12 cellular contexts compared by ENCODE assay signal in genomic region chr1:117655220-117655577, GRCh38. TPM values are rescaled to one million over a fixed set of nuclear protein-coding genes. Genes with fewer than 3 reads are reported as not detected.
DNase-seq lines count a peak whose midpoint lies in the region; ATAC-seq, FAIRE-seq and TF ChIP-seq lines count a peak whose summit lies in the region.
"Had no signal": no experiment of that assay in that cellular context is flagged by ENCODE, and none has a peak within 500 bp of the region (broad histone marks: within the 10 kb centered on the region; RNA-seq: fewer than 3 reads in every experiment).

No MANE protein-coding gene starts in this region.

- no peak overlapping the region for H3K18ac ChIP-seq in trophoblast cell (ENCODE audit: low read length)

- no peaks in the 10 kb centered on the region for H3K9me3 Mint-ChIP-seq in activated CD4-positive, alpha-beta T cell treated with anti-CD3 and anti-CD28 coated beads, Interleukin-2, amount 10 ng/mL, durations not matched to agents 24 days and 14 days

- TF ChIP-seq CTCF in Panc1 (IDR thresholded peaks at IDR 0.05) (no peak), bronchial epithelial cell (IDR thresholded peaks at IDR 0.05; ENCODE audit: insufficient read depth, low read length, severe bottlenecking) (no peak)

- H3K27ac Mint-ChIP-seq in activated CD4-positive, alpha-beta T cell treated with anti-CD3 and anti-CD28 coated beads, Interleukin-2, amount 10 ng/mL, durations not matched to agents 24 days and 14 days = peak overlapping the region; percentile 77

- peaks cover 12% of the 10 kb centered on the region for H3K27me3 Mint-ChIP-seq in activated CD4-positive, alpha-beta T cell treated with anti-CD3 and anti-CD28 coated beads, Interleukin-2, amount 10 ng/mL, durations not matched to agents 24 days and 14 days

- H3K27ac ChIP-seq in Panc1 (ENCODE audit: low read length) (peak overlapping the region; percentile 93), trophoblast cell (ENCODE audit: low read depth, low read length) (no peak overlapping the region)

- no peaks in the 10 kb centered on the region for H3K36me3 Mint-ChIP-seq in activated CD4-positive, alpha-beta T cell treated with anti-CD3 and anti-CD28 coated beads, Interleukin-2, amount 10 ng/mL, durations not matched to agents 24 days and 14 days (ENCODE audit: low read depth)

- H3K4me1 ChIP-seq in Panc1 (ENCODE audit: control insufficient read depth, insufficient read depth, low read length) = peaks cover 48% of the 10 kb centered on the region
- peaks cover 6 to 7% of the 10 kb centered on the region in 2 experiments for H3K4me1 ChIP-seq in trophoblast cell (ENCODE audit: control insufficient read depth in 1 of 2, insufficient read depth in 2 of 2, low read length in 2 of 2)

- no peak overlapping the region for H2BK12ac ChIP-seq in trophoblast cell (ENCODE audit: low read length)

- H3K4me1 Mint-ChIP-seq in activated CD4-positive, alpha-beta T cell treated with anti-CD3 and anti-CD28 coated beads, Interleukin-2, amount 10 ng/mL, durations not matched to agents 24 days and 14 days = peaks cover 84% of the 10 kb centered on the region

- no peak overlapping the region for H2AFZ ChIP-seq in trophoblast cell (ENCODE audit: insufficient read depth, low read length, poor library complexity)

- intact Hi-C loops in activated CD4-positive, alpha-beta T cell treated with anti-CD3 and anti-CD28 coated beads, Interleukin-2, amount 10 ng/mL, durations not matched to agents 24 days and 14 days (cut with micrococcal nuclease) = loop anchor here (5.0 kb wide), 2 partner anchors 102 to 1487 kb away; partner anchors contain the start of gene WARS2
- intact Hi-C loops in Panc1 (cut with micrococcal nuclease; ENCODE audit: unreplicated experiment) = no loop called here

- no peak overlapping the region for H2BK120ac ChIP-seq in trophoblast cell (ENCODE audit: insufficient read depth, low read length, poor library complexity)

- H3K14ac ChIP-seq in trophoblast cell (ENCODE audit: low read length) = no peak overlapping the region

- FAIRE-seq in bronchial epithelial cell (lab: Jason Lieb, UNC) = no peak
- FAIRE-seq: H54 had no signal

- H3K79me1 ChIP-seq in trophoblast cell (ENCODE audit: low read length) = no peaks in the 10 kb centered on the region

- H3K27me3 ChIP-seq in Panc1 (ENCODE audit: control insufficient read depth, insufficient read depth, low read length) (no peaks in the 10 kb centered on the region), bronchial epithelial cell (ENCODE audit: control insufficient read depth, insufficient read depth, low read length) (no peaks in the 10 kb centered on the region), trophoblast cell (ENCODE audit: insufficient read depth, low read length) (no peaks in the 10 kb centered on the region)

- no peak overlapping the region for H3K4me2 ChIP-seq in trophoblast cell (ENCODE audit: low read length)

- H3K79me2 ChIP-seq in trophoblast cell (ENCODE audit: control insufficient read depth, insufficient read depth, low read length, poor library complexity) = no peaks in the 10 kb centered on the region

- no peaks in the 10 kb centered on the region for H3K9me3 ChIP-seq in Panc1 (ENCODE audit: control insufficient read depth, insufficient read depth, low read depth, low read length)
- peaks cover 2% of the 10 kb centered on the region for H3K9me3 ChIP-seq in trophoblast cell (ENCODE audit: insufficient read depth, low read depth, low read length)

- POLR2A ChIA-PET in Panc1 (lab: Charles Lee) = no interaction called here

- H4K8ac ChIP-seq in trophoblast cell (ENCODE audit: low read depth, low read length) = no peak overlapping the region

- WGBS in trophoblast cell (ENCODE audit: extremely low coverage, insufficient coverage, insufficient read length) = no CpG with 5 or more reads among the region's 12 CpGs

- H3K23ac ChIP-seq in trophoblast cell (ENCODE audit: low read length) = no peak overlapping the region

- CTCF ChIA-PET in Panc1 (lab: Charles Lee) = no interaction called here

- in situ Hi-C loops in Panc1 (cut with HindIII; ENCODE audit: low pct_unique_long_range_greater_than_20kb, low sequenced_read_pairs) = no loop called here

- H2BK5ac ChIP-seq in trophoblast cell (ENCODE audit: low read depth, low read length, poor library complexity) = no peak overlapping the region

- no TSS peak for BruUV-seq in Panc1 (replicated peaks; lab: Mats Ljungman, UMichigan)

- DNase-seq in activated CD4-positive, alpha-beta T cell treated with anti-CD3 and anti-CD28 coated beads, Interleukin-2, amount 10 ng/mL, durations not matched to agents 24 days and 14 days = no peak
- DNase-seq in activated CD4-positive, alpha-beta T cell treated with anti-CD3 and anti-CD28 coated beads for 1 hour = no peak
- DNase-seq in Panc1 (ENCODE audit: low read depth, low spot score) (peak; percentile 27), bronchial epithelial cell (ENCODE audit: low read depth) (peak; percentile 75), trophoblast cell (peak; percentile 60 to 77), DMS79 (lab: John Stamatoyannopoulos, UW) (no peak), cerebellar cortex (ENCODE audit: low spot score) (no peak)
- DNase-seq: ACHN; kidney glomerular epithelial cell; stimulated activated CD4-positive, alpha-beta T cell treated with anti-CD3 and anti-CD28 coated beads, Interleukin-2, amount 100 ng/mL, for 48 hours had no signal

- H3K4ac ChIP-seq in trophoblast cell (ENCODE audit: low read depth, low read length) = no peak overlapping the region

- H2AK5ac ChIP-seq in trophoblast cell (ENCODE audit: low read length) = no peak overlapping the region

- peak overlapping the region; percentile 72 for H3K4me3 Mint-ChIP-seq in activated CD4-positive, alpha-beta T cell treated with anti-CD3 and anti-CD28 coated beads, Interleukin-2, amount 10 ng/mL, durations not matched to agents 24 days and 14 days

- ATAC-seq in Panc1 = peak; percentile 86
- no peak for ATAC-seq in HG03378 (IDR thresholded peaks at IDR 0.05; ENCODE audit: unreplicated experiment)

- H3K9ac ChIP-seq in trophoblast cell (ENCODE audit: low read length) = no peak overlapping the region

- H3K36me3 ChIP-seq in Panc1 (ENCODE audit: control insufficient read depth, insufficient read depth, low read length) = no peaks in the 10 kb centered on the region
- no peaks in the 10 kb centered on the region for H3K36me3 ChIP-seq in bronchial epithelial cell (ENCODE audit: control insufficient read depth, insufficient read depth, low read length)
- H3K36me3 ChIP-seq in trophoblast cell (ENCODE audit: control insufficient read depth in 1 of 2, insufficient read depth in 2 of 2, low read length in 2 of 2) = no peaks in the 10 kb centered on the region

- H3K4me3 ChIP-seq in Panc1 (ENCODE audit: low read depth in 2 of 2, low read length in 2 of 2) (peak overlapping the region in 1 of 2 experiments; percentile 9; a peak in 1 of 4 replicates), bronchial epithelial cell (ENCODE audit: low read depth, low read length) (no peak overlapping the region), trophoblast cell (ENCODE audit: low read depth, low read length) (no peak overlapping the region)

- no peak overlapping the region for H4K12ac ChIP-seq in trophoblast cell (ENCODE audit: low read depth, low read length)

- no peak overlapping the region for H4K91ac ChIP-seq in trophoblast cell (ENCODE audit: low read depth, low read length)

RNA-seq across cellular contexts. Expression of gene TENT5C, which starts 49.4 kb away (rescaled TPM):
- 3.1 and 3.5 TPM in 2 replicates for total RNA-seq in activated CD4-positive, alpha-beta T cell treated with anti-CD3 and anti-CD28 coated beads, Interleukin-2, amount 10 ng/mL, durations not matched to agents 24 days and 14 days
- total RNA-seq in Panc1 (2021; ENCODE audit: unreplicated experiment) (8.9 TPM), bronchial epithelial cell (0.53 and 1.2 TPM in 2 replicates)
- 2.9 TPM for polyA plus RNA-seq in Panc1 (2012; ENCODE audit: insufficient read length)
- 1.1 and 1.2 TPM in 2 replicates for polyA plus RNA-seq in trophoblast cell (2013)

Comparison
In these comparisons a context has a peak if more than half of its experiments do, and no peak if none do; other contexts are left out.
1. DNase-seq: peak in Panc1 (single experiment), bronchial epithelial cell (single experiment) and trophoblast cell (2 of 2); none in activated CD4-positive, alpha-beta T cell treated with anti-CD3 and anti-CD28 coated beads, Interleukin-2, amount 10 ng/mL, durations not matched to agents 24 days and 14 days (single experiment), activated CD4-positive, alpha-beta T cell treated with anti-CD3 and anti-CD28 coated beads for 1 hour (single experiment), DMS79 (single experiment) and cerebellar cortex (single experiment).